In genomic region chr15:73617310-73617709, GRCh38 we compare ENCODE assay signal across 28 cellular contexts. TPM values are rescaled to one million over a fixed set of nuclear protein-coding genes. Genes with fewer than 3 reads are reported as not detected.
DNase-seq lines count a peak whose midpoint lies in the region; ATAC-seq and TF ChIP-seq lines count a peak whose summit lies in the region.
"Had no signal": no experiment of that assay in that cellular context is flagged by ENCODE, and none has a peak within 500 bp of the region (broad histone marks: within the 10 kb centered on the region; RNA-seq: fewer than 3 reads in every experiment).

No MANE protein-coding gene starts in this region.

- no peaks in the 10 kb centered on the region for H3K27me3 ChIP-seq in HUES48 (ENCODE audit: control insufficient read depth, insufficient read depth, low read length)
- H3K27me3 ChIP-seq: adrenal gland, right atrium auricular region, thyroid gland had no signal

- no peak overlapping the region for H3K27ac Mint-ChIP-seq in activated CD8-positive, alpha-beta T cell treated with anti-CD3 and anti-CD28 coated beads, Interleukin-2, amount 10 ng/mL, durations not matched to agents 7 days and 5 days
- H3K27ac Mint-ChIP-seq: activated CD4-positive, alpha-beta T cell treated with anti-CD3 and anti-CD28 coated beads, Interleukin-2, amount 10 ng/mL, durations not matched to agents 7 days and 5 days; activated CD8-positive, alpha-beta memory T cell treated with anti-CD3 and anti-CD28 coated beads, Interleukin-2, amount 10 ng/mL, durations not matched to agents 7 days and 5 days; activated T-cell treated with anti-CD3 and anti-CD28 coated beads, Interleukin-2, amount 50 U/mL, for 72 hours; CD14-positive monocyte; memory B cell; stimulated activated naive CD8-positive, alpha-beta T cell treated with anti-CD3 and anti-CD28 coated beads, Interleukin-15, Interleukin-2, amounts not matched to agents 100 ng/mL and 50 ng/mL, for 24 hours had no signal

- ATAC-seq in HG03025 (IDR thresholded peaks at IDR 0.05; ENCODE audit: low FRiP score, unreplicated experiment): no peak
- no peak for ATAC-seq in activated CD8-positive, alpha-beta T cell treated with anti-CD3 and anti-CD28 coated beads, Interleukin-2, amount 10 ng/mL, durations not matched to agents 7 days and 5 days
- ATAC-seq in GM21423 (IDR thresholded peaks at IDR 0.05; ENCODE audit: unreplicated experiment): no peak
- ATAC-seq: activated CD8-positive, alpha-beta memory T cell treated with anti-CD3 and anti-CD28 coated beads, Interleukin-2, amount 10 ng/mL, durations not matched to agents 7 days and 5 days; activated T-cell treated with anti-CD3 and anti-CD28 coated beads, Interleukin-2, amount 50 U/mL, for 72 hours; left cardiac atrium had no signal

- no peaks in the 10 kb centered on the region for H3K9me3 Mint-ChIP-seq in activated CD8-positive, alpha-beta T cell treated with anti-CD3 and anti-CD28 coated beads, Interleukin-2, amount 10 ng/mL, durations not matched to agents 7 days and 5 days (ENCODE audit: insufficient read depth)
- H3K9me3 Mint-ChIP-seq: activated CD4-positive, alpha-beta T cell treated with anti-CD3 and anti-CD28 coated beads, Interleukin-2, amount 10 ng/mL, durations not matched to agents 7 days and 5 days; activated T-cell treated with anti-CD3 and anti-CD28 coated beads, Interleukin-2, amount 50 U/mL, for 72 hours; memory B cell; stimulated activated naive CD8-positive, alpha-beta T cell treated with anti-CD3 and anti-CD28 coated beads, Interleukin-15, Interleukin-2, amounts not matched to agents 100 ng/mL and 50 ng/mL, for 24 hours had no signal

- no peak overlapping the region for H3K9ac ChIP-seq in HUES48 (ENCODE audit: low read depth, low read length)

- H3K9me3 ChIP-seq in HUES48 (ENCODE audit: control insufficient read depth, insufficient read depth, low read length): no peaks in the 10 kb centered on the region
- H3K9me3 ChIP-seq: right atrium auricular region, thyroid gland had no signal

- no peak for TF ChIP-seq CTCF in astrocyte of the spinal cord (IDR thresholded peaks at IDR 0.05; ENCODE audit: low read depth, low read length)

- DNase-seq in EH (ENCODE audit: low read depth) (peak; percentile 31), astrocyte of the spinal cord (ENCODE audit: low read depth, low spot score) (peak; percentile 64), myocyte (ENCODE audit: low read depth) (peak; percentile 62), kidney tubule cell (ENCODE audit: low spot score) (no peak)
- DNase-seq in activated CD8-positive, alpha-beta T cell treated with anti-CD3 and anti-CD28 coated beads, Interleukin-2, amount 10 ng/mL, durations not matched to agents 7 days and 5 days: no peak
- DNase-seq: activated CD4-positive, alpha-beta T cell treated with anti-CD3 and anti-CD28 coated beads, Interleukin-2, amount 10 ng/mL, durations not matched to agents 7 days and 5 days; activated CD8-positive, alpha-beta memory T cell treated with anti-CD3 and anti-CD28 coated beads, Interleukin-2, amount 10 ng/mL, durations not matched to agents 7 days and 5 days; activated naive CD4-positive, alpha-beta T cell treated with Interleukin-2 at 50 U/mL for 16 hours; activated T-cell treated with anti-CD3 and anti-CD28 coated beads, Interleukin-2, amount 50 U/mL, for 72 hours; adrenal gland; Calu3; central memory CD4-positive, alpha-beta T cell; head of caudate nucleus; left cardiac atrium; MV-4-11; NCI-H1694 treated with DMSO at 0.1 percent for 48 hours; NCI-H748 treated with DMSO at 0.1 percent for 48 hours; stimulated activated CD4-positive, alpha-beta T cell treated with anti-CD3 and anti-CD28 coated beads, Interleukin-4, amount 100 ng/mL, for 4 hours; thyroid gland had no signal

- no peaks in the 10 kb centered on the region for H3K27me3 Mint-ChIP-seq in activated CD8-positive, alpha-beta T cell treated with anti-CD3 and anti-CD28 coated beads, Interleukin-2, amount 10 ng/mL, durations not matched to agents 7 days and 5 days (ENCODE audit: low read depth)
- H3K27me3 Mint-ChIP-seq: activated CD4-positive, alpha-beta T cell treated with anti-CD3 and anti-CD28 coated beads, Interleukin-2, amount 10 ng/mL, durations not matched to agents 7 days and 5 days; activated CD8-positive, alpha-beta memory T cell treated with anti-CD3 and anti-CD28 coated beads, Interleukin-2, amount 10 ng/mL, durations not matched to agents 7 days and 5 days; memory B cell; stimulated activated naive CD8-positive, alpha-beta T cell treated with anti-CD3 and anti-CD28 coated beads, Interleukin-15, Interleukin-2, amounts not matched to agents 100 ng/mL and 50 ng/mL, for 24 hours had no signal

- no peak overlapping the region for H3K4me3 ChIP-seq in HUES48 (ENCODE audit: low read depth, low read length)
- H3K4me3 ChIP-seq in astrocyte of the spinal cord (ENCODE audit: low read depth, low read length): no peak overlapping the region
- H3K4me3 ChIP-seq: adrenal gland, right atrium auricular region, thyroid gland had no signal

- POLR2A ChIA-PET in activated CD8-positive, alpha-beta T cell treated with anti-CD3 and anti-CD28 coated beads, Interleukin-2, amount 10 ng/mL, durations not matched to agents 7 days and 5 days (lab: Charles Lee): interaction anchor here (1.3 kb wide), 1 partner anchor 10 kb away, joined by 4 read pairs; no protein-coding TSS in a partner anchor

- CTCF ChIA-PET in activated CD8-positive, alpha-beta T cell treated with anti-CD3 and anti-CD28 coated beads, Interleukin-2, amount 10 ng/mL, durations not matched to agents 7 days and 5 days (lab: Charles Lee): interaction anchor here (0.7 to 10.1 kb wide), 5 partner anchors 10 to 88 kb away, joined by 4 to 155 read pairs (median 5); partner anchors contain the start of gene NPTN

- H3K36me3 Mint-ChIP-seq in activated CD8-positive, alpha-beta T cell treated with anti-CD3 and anti-CD28 coated beads, Interleukin-2, amount 10 ng/mL, durations not matched to agents 7 days and 5 days (ENCODE audit: low read depth): no peaks in the 10 kb centered on the region
- H3K36me3 Mint-ChIP-seq: activated CD8-positive, alpha-beta memory T cell treated with anti-CD3 and anti-CD28 coated beads, Interleukin-2, amount 10 ng/mL, durations not matched to agents 7 days and 5 days had no signal

- no peaks in the 10 kb centered on the region for H3K36me3 ChIP-seq in HUES48 (ENCODE audit: control insufficient read depth, insufficient read depth, low read length)
- H3K36me3 ChIP-seq: adrenal gland, right atrium auricular region, thyroid gland had no signal

- peak overlapping the region; percentile 38 for H3K27ac ChIP-seq in HUES48 (ENCODE audit: low read depth, low read length)
- H3K27ac ChIP-seq: adrenal gland, right atrium auricular region, RWPE1, thyroid gland, VCaP had no signal

- no peak overlapping the region for H3K4me3 Mint-ChIP-seq in activated CD8-positive, alpha-beta T cell treated with anti-CD3 and anti-CD28 coated beads, Interleukin-2, amount 10 ng/mL, durations not matched to agents 7 days and 5 days
- H3K4me3 Mint-ChIP-seq: activated CD4-positive, alpha-beta T cell treated with anti-CD3 and anti-CD28 coated beads, Interleukin-2, amount 10 ng/mL, durations not matched to agents 7 days and 5 days; activated CD8-positive, alpha-beta memory T cell treated with anti-CD3 and anti-CD28 coated beads, Interleukin-2, amount 10 ng/mL, durations not matched to agents 7 days and 5 days; activated T-cell treated with anti-CD3 and anti-CD28 coated beads, Interleukin-2, amount 50 U/mL, for 72 hours; CD14-positive monocyte; memory B cell; stimulated activated naive CD8-positive, alpha-beta T cell treated with anti-CD3 and anti-CD28 coated beads, Interleukin-15, Interleukin-2, amounts not matched to agents 100 ng/mL and 50 ng/mL, for 24 hours had no signal

- peaks cover 52% of the 10 kb centered on the region for H3K4me1 ChIP-seq in HUES48 (ENCODE audit: control insufficient read depth, insufficient read depth, low read length)

- peaks cover 12% of the 10 kb centered on the region for H3K4me1 Mint-ChIP-seq in activated CD8-positive, alpha-beta T cell treated with anti-CD3 and anti-CD28 coated beads, Interleukin-2, amount 10 ng/mL, durations not matched to agents 7 days and 5 days (ENCODE audit: low read depth)

- in situ Hi-C loops in astrocyte of the spinal cord (cut with HindIII; ENCODE audit: low sequenced_read_pairs): no loop called here

RNA-seq across cellular contexts. Expression of gene NPTN, which starts 15.9 kb away (rescaled TPM):
- total RNA-seq in myocyte: 89.0 and 98.5 TPM in 2 replicates
- 185 TPM for polyA plus RNA-seq in myocyte (2012)
- total RNA-seq in activated CD8-positive, alpha-beta T cell treated with anti-CD3 and anti-CD28 coated beads, Interleukin-2, amount 10 ng/mL, durations not matched to agents 7 days and 5 days: 10 to 100 TPM; 31.4 to 33.0 TPM

Comparison
In these comparisons a context has a peak if more than half of its experiments do, and no peak if none do; other contexts are left out.
1. DNase-seq: peak in EH (single experiment), astrocyte of the spinal cord (single experiment) and myocyte (single experiment); none in kidney tubule cell (single experiment) and activated CD8-positive, alpha-beta T cell treated with anti-CD3 and anti-CD28 coated beads, Interleukin-2, amount 10 ng/mL, durations not matched to agents 7 days and 5 days (single experiment).